9 cellular contexts compared by ENCODE assay signal in the genomic region with DNA sequence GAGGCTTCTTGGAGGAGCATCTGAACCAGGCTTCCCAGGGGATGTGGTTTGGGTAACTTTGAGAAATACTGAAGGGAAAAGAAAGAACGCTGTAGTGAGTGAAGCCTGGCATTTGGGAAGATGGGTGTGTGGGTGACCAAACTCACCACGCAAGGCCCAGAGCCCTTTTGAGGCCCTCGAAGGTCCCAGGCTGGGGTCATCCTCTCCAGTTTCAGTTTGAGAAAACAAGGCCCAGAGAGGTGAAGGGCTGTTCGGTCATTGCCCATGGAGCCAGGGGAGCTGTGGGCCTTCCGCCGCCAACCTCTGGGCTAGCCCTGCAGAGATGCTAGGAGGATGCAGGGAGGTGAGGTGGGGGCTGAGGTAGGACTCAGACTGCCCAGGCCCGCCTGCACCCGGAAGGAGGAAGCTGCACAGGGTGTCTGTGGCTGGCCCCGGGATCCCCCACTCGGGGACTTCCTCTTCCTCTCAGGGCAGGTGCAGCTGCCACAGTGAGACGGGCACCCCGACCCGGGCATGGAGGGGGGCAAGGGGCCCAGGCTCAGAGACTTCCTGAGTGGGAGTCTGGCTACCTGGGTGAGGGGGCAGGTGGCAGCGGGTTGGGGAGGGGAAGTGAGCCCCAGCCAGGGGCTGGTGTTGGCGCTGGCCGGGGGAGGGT. TPM values are rescaled to one million over a fixed set of nuclear protein-coding genes. Genes with fewer than 3 reads are reported as not detected.
DNase-seq lines count a peak whose midpoint lies in the region; ATAC-seq and TF ChIP-seq lines count a peak whose summit lies in the region.
"Had no signal": no experiment of that assay in that cellular context is flagged by ENCODE, and none has a peak within 500 bp of the region (broad histone marks: within the 10 kb centered on the region; RNA-seq: fewer than 3 reads in every experiment).

A gene with protein sequence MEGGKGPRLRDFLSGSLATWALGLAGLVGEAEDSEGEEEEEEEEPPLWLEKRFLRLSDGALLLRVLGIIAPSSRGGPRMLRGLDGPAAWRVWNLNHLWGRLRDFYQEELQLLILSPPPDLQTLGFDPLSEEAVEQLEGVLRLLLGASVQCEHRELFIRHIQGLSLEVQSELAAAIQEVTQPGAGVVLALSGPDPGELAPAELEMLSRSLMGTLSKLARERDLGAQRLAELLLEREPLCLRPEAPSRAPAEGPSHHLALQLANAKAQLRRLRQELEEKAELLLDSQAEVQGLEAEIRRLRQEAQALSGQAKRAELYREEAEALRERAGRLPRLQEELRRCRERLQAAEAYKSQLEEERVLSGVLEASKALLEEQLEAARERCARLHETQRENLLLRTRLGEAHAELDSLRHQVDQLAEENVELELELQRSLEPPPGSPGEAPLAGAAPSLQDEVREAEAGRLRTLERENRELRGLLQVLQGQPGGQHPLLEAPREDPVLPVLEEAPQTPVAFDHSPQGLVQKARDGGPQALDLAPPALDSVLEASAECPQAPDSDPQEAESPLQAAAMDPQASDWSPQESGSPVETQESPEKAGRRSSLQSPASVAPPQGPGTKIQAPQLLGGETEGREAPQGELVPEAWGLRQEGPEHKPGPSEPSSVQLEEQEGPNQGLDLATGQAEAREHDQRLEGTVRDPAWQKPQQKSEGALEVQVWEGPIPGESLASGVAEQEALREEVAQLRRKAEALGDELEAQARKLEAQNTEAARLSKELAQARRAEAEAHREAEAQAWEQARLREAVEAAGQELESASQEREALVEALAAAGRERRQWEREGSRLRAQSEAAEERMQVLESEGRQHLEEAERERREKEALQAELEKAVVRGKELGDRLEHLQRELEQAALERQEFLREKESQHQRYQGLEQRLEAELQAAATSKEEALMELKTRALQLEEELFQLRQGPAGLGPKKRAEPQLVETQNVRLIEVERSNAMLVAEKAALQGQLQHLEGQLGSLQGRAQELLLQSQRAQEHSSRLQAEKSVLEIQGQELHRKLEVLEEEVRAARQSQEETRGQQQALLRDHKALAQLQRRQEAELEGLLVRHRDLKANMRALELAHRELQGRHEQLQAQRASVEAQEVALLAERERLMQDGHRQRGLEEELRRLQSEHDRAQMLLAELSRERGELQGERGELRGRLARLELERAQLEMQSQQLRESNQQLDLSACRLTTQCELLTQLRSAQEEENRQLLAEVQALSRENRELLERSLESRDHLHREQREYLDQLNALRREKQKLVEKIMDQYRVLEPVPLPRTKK (N-terminal part only) (plus strand): TSS at position 451 of the 655 bp plus-strand sequence. CDS start 63 bp downstream, at position 514.

- ATAC-seq in GM18861 (IDR thresholded peaks at IDR 0.05; ENCODE audit: unreplicated experiment) (peak; percentile 32), HG03139 (IDR thresholded peaks at IDR 0.05; ENCODE audit: unreplicated experiment) (peak; percentile 36)
- ATAC-seq in naive thymus-derived CD4-positive, alpha-beta T cell, result peak; percentile 91

- 44 to 87% (median 62%) methylated on average over 16 of the region's 16 CpGs for WGBS in adipose tissue, 3 donors
- WGBS in transverse colon (ENCODE audit: low coverage in 1 of 2), 2 donors, result 48 to 70% methylated on average over 2 to 14 of the region's 16 CpGs

- peaks cover 0 to 2% (median 0%) of the 10 kb centered on the region in 5 donors for H3K27me3 Mint-ChIP-seq in naive thymus-derived CD4-positive, alpha-beta T cell

- no peak for TF ChIP-seq EP300 in transverse colon (IDR thresholded peaks at IDR 0.05; ENCODE audit: low read depth)

- in situ Hi-C loops in transverse colon (cut with MboI; ENCODE audit: low pct_ligation_motif_present in 1 of 4, low pct_unique_long_range_greater_than_20kb in 1 of 4, low sequenced_read_pairs in 3 of 4), result no loop called here

- no peak for TF ChIP-seq POLR2A in transverse colon (IDR thresholded peaks at IDR 0.05)

- H3K4me3 Mint-ChIP-seq in naive thymus-derived CD4-positive, alpha-beta T cell, result peak within 1 kb of the TSS; percentile 81 to 91 (median 88)

- H3K9me3 Mint-ChIP-seq in naive thymus-derived CD4-positive, alpha-beta T cell, result no peaks in the 10 kb centered on the region

- peaks cover 29 to 30% of the 10 kb centered on the region in 2 donors for H3K4me1 ChIP-seq in naive thymus-derived CD4-positive, alpha-beta T cell (ENCODE audit: control insufficient read depth in 2 of 2, insufficient read depth in 2 of 2, low read length in 2 of 2)
- peaks cover 7 to 32% (median 30%) of the 10 kb centered on the region in 4 donors for H3K4me1 ChIP-seq in transverse colon
- H3K4me1 ChIP-seq: parathyroid adenoma had no signal

- no peaks in the 10 kb centered on the region for H3K27me3 ChIP-seq in naive thymus-derived CD4-positive, alpha-beta T cell (ENCODE audit: control insufficient read depth in 2 of 2, insufficient read depth in 2 of 2, low read length in 2 of 2)
- H3K27me3 ChIP-seq in transverse colon, result no peaks in the 10 kb centered on the region

- intact Hi-C loops in naive thymus-derived CD4-positive, alpha-beta T cell (cut with micrococcal nuclease), result loop anchor here (1.0 to 2.0 kb wide), 6 partner anchors 19 to 70 kb away; partner anchors contain the start of genes ESRRA (in 2 of the 2), RPS6KA4 (in 2 of the 2), PRDX5 (in 1 of the 2) and TRMT112 (in 1 of the 2)
- intact Hi-C loops in transverse colon (cut with DNase I; ENCODE audit: low total_unique reads), result no loop called here

- peaks cover 17 to 48% (median 26%) of the 10 kb centered on the region in 7 donors for H3K4me1 Mint-ChIP-seq in naive thymus-derived CD4-positive, alpha-beta T cell

- POLR2A ChIA-PET in naive thymus-derived CD4-positive, alpha-beta T cell (lab: Charles Lee), result interaction anchor here (0.6 to 3.6 kb wide), 11 partner anchors 9 to 1748 kb away, joined by 3 to 38 read pairs (median 3); partner anchors contain the start of genes FERMT3, NUDT22, PRDX5 and RASGRP2

- peaks cover 0 to 27% (median 12%) of the 10 kb centered on the region in 3 experiments for H3K36me3 ChIP-seq in naive thymus-derived CD4-positive, alpha-beta T cell (ENCODE audit: control insufficient read depth in 2 of 3, insufficient read depth in 3 of 3, low read length in 3 of 3)
- no peaks in the 10 kb centered on the region for H3K36me3 ChIP-seq in transverse colon

- DNase-seq in T-helper 9 cell (peak; percentile 82), transverse colon (peak; percentile 85), globus pallidus (ENCODE audit: low spot score) (no peak), NCI-H1436 treated with DMSO at 0.1 percent for 48 hours (lab: John Stamatoyannopoulos, UW) (no peak)
- DNase-seq in naive thymus-derived CD4-positive, alpha-beta T cell, result peak; percentile 72 to 93 (median 87)

- H3K4me3 ChIP-seq in naive thymus-derived CD4-positive, alpha-beta T cell (ENCODE audit: low read length), result peak within 1 kb of the TSS; percentile 73
- peak within 1 kb of the TSS in 3 of 4 donors; percentile 3 to 36 (median 20) for H3K4me3 ChIP-seq in transverse colon

- no peaks in the 10 kb centered on the region for H3K9me3 ChIP-seq in naive thymus-derived CD4-positive, alpha-beta T cell (ENCODE audit: control insufficient read depth in 2 of 3, low read length in 3 of 3)
- no peaks in the 10 kb centered on the region for H3K9me3 ChIP-seq in transverse colon

- H3K36me3 Mint-ChIP-seq in naive thymus-derived CD4-positive, alpha-beta T cell, result peaks cover 0 to 10% (median 9%) of the 10 kb centered on the region in 5 donors

- TF ChIP-seq CTCF in transverse colon (IDR thresholded peaks at IDR 0.05), result no peak

- peak within 1 kb of the TSS; percentile 88 to 98 (median 94) for H3K27ac Mint-ChIP-seq in naive thymus-derived CD4-positive, alpha-beta T cell

- H3K27ac ChIP-seq in adipose tissue (ENCODE audit: low read depth, low read length), result no peak within 1 kb of the TSS
- H3K27ac ChIP-seq in naive thymus-derived CD4-positive, alpha-beta T cell (ENCODE audit: low read depth, low read length), result peak within 1 kb of the TSS; percentile 89
- peak within 1 kb of the TSS; percentile 43 to 84 (median 56) for H3K27ac ChIP-seq in transverse colon
- H3K27ac ChIP-seq: parathyroid adenoma had no signal

- CTCF ChIA-PET in naive thymus-derived CD4-positive, alpha-beta T cell (lab: Charles Lee), result interaction anchor here (0.9 to 1.1 kb wide), 2 partner anchors 22 to 35 kb away, joined by 3 to 4 read pairs; partner anchors contain the start of genes PRDX5 and TRMT112

RNA-seq across cellular contexts. Expression of the gene that starts here (rescaled TPM):
- 10 to 100 TPM in 2 of 3 donors, 1 to 10 TPM in 1; 9.1 to 19.1 (median 11.7) TPM for polyA plus RNA-seq in adipose tissue
- 100 to 1,000 TPM in 3 of 5 experiments, 10 to 100 TPM in 2; 73.4 to 182 (median 116) TPM for total RNA-seq in naive thymus-derived CD4-positive, alpha-beta T cell
- 10 to 100 TPM; 12.8 to 35.1 TPM for polyA plus RNA-seq in naive thymus-derived CD4-positive, alpha-beta T cell
- total RNA-seq in transverse colon, result 100 to 1,000 TPM in 1 of 4 donors, 10 to 100 TPM in 3; 24.8 to 203 (median 47.1) TPM

Comparison
In these comparisons a context has a peak if more than half of its experiments do, and no peak if none do; other contexts are left out.
1. ATAC-seq: peak in every context shown above with its lines; median percentile 91 in naive thymus-derived CD4-positive, alpha-beta T cell; 36 in HG03139; 32 in GM18861.
2. DNase-seq: peak in T-helper 9 cell (single experiment), naive thymus-derived CD4-positive, alpha-beta T cell (9 of 9) and transverse colon (single experiment); none in globus pallidus (single experiment) and NCI-H1436 treated with DMSO at 0.1 percent for 48 hours (single experiment).